In the genomic region with DNA sequence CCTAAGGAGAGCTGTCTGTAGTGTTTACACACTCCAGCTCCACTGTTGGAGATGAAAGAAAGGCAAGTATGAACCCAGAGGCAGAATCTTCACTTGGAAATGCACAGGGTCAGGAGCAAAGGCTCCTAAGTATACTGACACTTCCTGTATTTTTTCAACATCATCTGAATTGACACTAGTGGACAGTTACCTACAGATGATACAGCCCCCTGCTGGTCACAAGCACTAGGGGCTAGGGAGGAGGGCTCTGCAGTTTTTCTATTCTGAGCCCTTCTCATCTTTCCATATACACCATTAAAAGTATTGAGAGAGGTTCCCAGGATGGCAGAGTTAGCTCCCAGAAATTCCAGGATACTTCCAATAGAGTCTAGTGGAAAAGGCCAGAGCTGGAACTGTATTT, we compare ENCODE assay signal across 9 cellular contexts.
DNase-seq lines count a peak whose midpoint lies in the region; ATAC-seq and TF ChIP-seq lines count a peak whose summit lies in the region.
"Had no signal": no experiment of that assay in that cellular context is flagged by ENCODE, and none has a peak within 500 bp of the region (broad histone marks: within the 10 kb centered on the region; RNA-seq: fewer than 3 reads in every experiment).

No MANE protein-coding gene starts in this region.

- no peak overlapping the region for H3K27ac Mint-ChIP-seq in activated naive CD8-positive, alpha-beta T cell treated with anti-CD3 and anti-CD28 coated beads for 36 hours

- H3K9me3 ChIP-seq in uterus = no peaks in the 10 kb centered on the region

- no peaks in the 10 kb centered on the region for H3K9me3 Mint-ChIP-seq in activated naive CD8-positive, alpha-beta T cell treated with anti-CD3 and anti-CD28 coated beads for 36 hours

- no peak overlapping the region for H3K27ac ChIP-seq in uterus
- no peak overlapping the region for H3K27ac ChIP-seq in caudate nucleus (ENCODE audit: low read depth, low read length)

- DNase-seq in ELR (ENCODE audit: low read depth) (peak; percentile 1), NCI-H2029 (lab: John Stamatoyannopoulos, UW) (peak; percentile 67), islet precursor cell (peak; percentile 55), uterus (no peak), caudate nucleus (lab: John Stamatoyannopoulos, UW) (no peak)
- no peak for DNase-seq in activated naive CD8-positive, alpha-beta T cell treated with anti-CD3 and anti-CD28 coated beads for 36 hours
- DNase-seq: activated CD4-positive, alpha-beta T cell treated with anti-CD3 and anti-CD28 coated beads, Interleukin-2, amount 50 U/mL, for 4 hours had no signal

- no peak overlapping the region for H3K4me3 ChIP-seq in uterus

- TF ChIP-seq CTCF in uterus (IDR thresholded peaks at IDR 0.05) = no peak

- no peaks in the 10 kb centered on the region for H3K27me3 ChIP-seq in uterus

- H3K4me1 Mint-ChIP-seq in activated naive CD8-positive, alpha-beta T cell treated with anti-CD3 and anti-CD28 coated beads for 36 hours = no peaks in the 10 kb centered on the region

- no peaks in the 10 kb centered on the region for H3K36me3 ChIP-seq in uterus

- ATAC-seq in GM21529 (IDR thresholded peaks at IDR 0.05; ENCODE audit: unreplicated experiment) = peak; percentile 59
- no peak for ATAC-seq in activated CD4-positive, CD25-positive, alpha-beta regulatory T cell treated with anti-CD3 and anti-CD28 coated beads, Interleukin-2, amount 50 U/mL, for 24 hours

- no peaks in the 10 kb centered on the region for H3K4me1 ChIP-seq in uterus

- intact Hi-C loops in uterus (cut with DNase I; ENCODE audit: low total_unique reads) = no loop called here

- no peak overlapping the region for H3K4me3 Mint-ChIP-seq in activated naive CD8-positive, alpha-beta T cell treated with anti-CD3 and anti-CD28 coated beads for 36 hours

- no peaks in the 10 kb centered on the region for H3K36me3 Mint-ChIP-seq in activated naive CD8-positive, alpha-beta T cell treated with anti-CD3 and anti-CD28 coated beads for 36 hours

- no peaks in the 10 kb centered on the region for H3K27me3 Mint-ChIP-seq in activated naive CD8-positive, alpha-beta T cell treated with anti-CD3 and anti-CD28 coated beads for 36 hours

- TF ChIP-seq POLR2A in uterus (IDR thresholded peaks at IDR 0.05) = no peak

Comparison
In these comparisons a context has a peak if more than half of its experiments do, and no peak if none do; other contexts are left out.
1. DNase-seq: peak in ELR (single experiment), NCI-H2029 (single experiment) and islet precursor cell (single experiment); none in uterus (0 of 2), activated naive CD8-positive, alpha-beta T cell treated with anti-CD3 and anti-CD28 coated beads for 36 hours (single experiment) and caudate nucleus (0 of 61).